In the genomic region with DNA sequence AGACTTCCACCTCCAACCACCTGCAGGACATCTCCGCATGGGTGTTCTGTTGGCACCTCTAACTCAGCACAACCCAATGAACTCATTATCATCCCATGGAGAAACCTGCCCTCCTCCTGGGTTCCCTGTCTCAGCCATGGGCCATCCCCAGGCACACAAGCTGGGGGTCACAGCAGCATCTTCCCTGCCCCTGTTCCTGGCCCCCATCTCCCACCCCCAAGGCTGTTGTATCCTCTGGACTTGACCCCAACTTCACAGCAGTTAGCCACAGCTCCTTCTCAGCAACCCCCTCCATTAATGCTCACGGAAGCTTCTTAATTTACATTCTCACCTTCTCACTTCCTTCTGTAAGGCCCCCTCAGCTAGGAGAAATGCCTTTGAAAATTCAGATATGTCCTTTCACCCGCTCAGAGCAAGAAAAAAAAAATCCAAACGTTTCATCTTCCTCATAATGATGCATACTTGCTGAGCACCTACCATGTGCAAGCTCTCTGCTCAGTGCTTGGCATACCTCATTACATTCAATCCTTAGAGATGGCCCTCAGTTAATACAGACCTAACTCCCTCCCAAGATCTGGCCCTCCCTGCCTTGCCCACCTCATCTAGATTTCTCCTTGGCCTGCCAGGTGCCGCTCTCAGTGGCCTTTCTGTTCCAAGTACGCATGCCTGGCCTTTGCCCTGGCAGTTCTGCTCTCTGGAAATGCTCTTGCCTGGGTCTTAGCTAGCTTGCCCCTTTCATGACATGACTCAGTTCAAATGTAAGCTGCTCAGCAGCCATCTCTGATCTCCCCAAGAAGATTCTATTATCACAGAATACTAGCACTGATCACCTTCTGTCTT, we compare ENCODE assay signal across 32 cellular contexts. TPM values are rescaled to one million over a fixed set of nuclear protein-coding genes. Genes with fewer than 3 reads are reported as not detected.
DNase-seq lines count a peak whose midpoint lies in the region; ATAC-seq and TF ChIP-seq lines count a peak whose summit lies in the region.
"Had no signal": no experiment of that assay in that cellular context is flagged by ENCODE, and none has a peak within 500 bp of the region (broad histone marks: within the 10 kb centered on the region; RNA-seq: fewer than 3 reads in every experiment).

No MANE protein-coding gene starts in this region.

- peaks cover 17% of the 10 kb centered on the region for H3K9me3 ChIP-seq in CD4-positive, alpha-beta T cell (ENCODE audit: control insufficient read depth, low read length)
- H3K9me3 ChIP-seq in WERI-Rb-1 (ENCODE audit: severe bottlenecking) (peaks cover 9% of the 10 kb centered on the region), H9 (ENCODE audit: control insufficient read depth, low read depth, low read length) (no peaks in the 10 kb centered on the region)
- H3K9me3 ChIP-seq: BE2C had no signal

- no peak overlapping the region for H3T11ph ChIP-seq in H9 (ENCODE audit: low read length)

- H3K27me3 Mint-ChIP-seq in CD4-positive, alpha-beta T cell = no peaks in the 10 kb centered on the region
- H3K27me3 Mint-ChIP-seq in nephron progenitor cell (ENCODE audit: low read depth, poor library complexity) (peaks cover 11% of the 10 kb centered on the region), H9 (ENCODE audit: low read depth) (peaks cover 12% of the 10 kb centered on the region)
- H3K27me3 Mint-ChIP-seq: T-helper 17 cell had no signal

- H3K27ac Mint-ChIP-seq in CD4-positive, alpha-beta T cell = peak overlapping the region; percentile 44
- H3K27ac Mint-ChIP-seq in nephron progenitor cell = peak overlapping the region; percentile 42
- no peak overlapping the region; a peak in 1 of 7 replicates for H3K27ac Mint-ChIP-seq in H9
- H3K27ac Mint-ChIP-seq: T-helper 17 cell had no signal

- no peak overlapping the region for H2BK12ac ChIP-seq in H9 (ENCODE audit: insufficient read length, low read depth, low read length)

- DNase-seq in CD4-positive, alpha-beta T cell = no peak
- DNase-seq in GM13977 (ENCODE audit: low spot score) (peak; percentile 3), WERI-Rb-1 (peak; percentile 47), nephron progenitor cell (no peak), EL (no peak), H9 (no peak)
- DNase-seq: activated CD4-positive, alpha-beta T cell treated with anti-CD3 and anti-CD28 coated beads for 4 hours; activated T-cell treated with anti-CD3 and anti-CD28 coated beads, Interleukin-2, amount 50 U/mL, for 48 hours; BE2C; dermis blood vessel endothelial cell; DMS79; hippocampal formation; KBM-7; mesenchymal stem cell; MM.1S; NCI-H1417; NCI-H2081 treated with DMSO at 0.1 percent for 48 hours; NCI-H226; NCI-H774; OCI-M1; SK-N-SH; stimulated activated CD4-positive, alpha-beta T cell treated with anti-CD3 and anti-CD28 coated beads, Interleukin-1b, Interleukin-23, amount 100 ng/mL, for 48 hours; stimulated activated CD8-positive, alpha-beta memory T cell treated with anti-CD3 and anti-CD28 coated beads, Interleukin-4, amount 100 ng/mL, for 48 hours; T-helper 17 cell had no signal

- no peak overlapping the region for H3K18ac ChIP-seq in H9 (ENCODE audit: insufficient read length, low read depth, low read length)

- H3K4me1 Mint-ChIP-seq in CD4-positive, alpha-beta T cell (ENCODE audit: low read depth) = peaks cover 19% of the 10 kb centered on the region
- H3K4me1 Mint-ChIP-seq in nephron progenitor cell = peaks cover 18% of the 10 kb centered on the region
- H3K4me1 Mint-ChIP-seq in H9 = peaks cover 20 to 21% of the 10 kb centered on the region in 2 experiments

- no peak overlapping the region for H2AK5ac ChIP-seq in H9 (ENCODE audit: insufficient read length, low read length)

- in situ Hi-C loops in GM13977 (cut with MboI; ENCODE audit: low pct_unique_long_range_greater_than_20kb, low sequenced_read_pairs, unreplicated experiment) = loop anchor here (10.0 kb wide), 1 partner anchor 64 kb away; no protein-coding TSS in a partner anchor

- 0 out of 2 replicates have a peak, but pooled peaks cover 2% of the 10 kb centered on the region for H3K36me3 ChIP-seq in WERI-Rb-1
- H3K36me3 ChIP-seq: BE2C, tibial nerve had no signal

- POLR2A ChIA-PET in CD4-positive, alpha-beta T cell (lab: Charles Lee) = interaction anchor here (0.6 to 1.5 kb wide), 3 partner anchors 8 to 90 kb away, joined by 3 to 6 read pairs (median 4); a partner anchor contains a TSS

- peak overlapping the region; percentile 85 for H3K4me3 Mint-ChIP-seq in CD4-positive, alpha-beta T cell
- H3K4me3 Mint-ChIP-seq in nephron progenitor cell (no peak overlapping the region), H9 (peak overlapping the region in 1 of 2 experiments; percentile 60; a peak in 2 of 5 replicates)
- H3K4me3 Mint-ChIP-seq: T-helper 17 cell had no signal

- no CpG with 5 or more reads among the region's 6 CpGs for WGBS in H9 (ENCODE audit: extremely low coverage, insufficient read length, low lambda C conversion rate)

- H3K9ac ChIP-seq in H9 (ENCODE audit: extremely low read depth, insufficient read length, low read length) = no peak overlapping the region
- H3K9ac ChIP-seq: SK-N-SH had no signal

- no peak overlapping the region for H3K56ac ChIP-seq in H9 (ENCODE audit: insufficient read length, low read depth, low read length)

- no peak overlapping the region for H3K4me2 ChIP-seq in H9 (ENCODE audit: insufficient read depth, insufficient read length, low read length)
- H3K4me2 ChIP-seq: SK-N-SH had no signal

- H4K91ac ChIP-seq in H9 (ENCODE audit: insufficient read length, low read depth, low read length) = no peak overlapping the region

- H3K79me2 ChIP-seq in H9 (ENCODE audit: insufficient read depth, low read length) = peaks cover 10% of the 10 kb centered on the region; the same call in 1 of the 2 replicates

- H2AFZ ChIP-seq in H9 (ENCODE audit: low read length) = no peak overlapping the region

- no peak overlapping the region for H3K14ac ChIP-seq in H9 (ENCODE audit: insufficient read depth, low read length)

- CTCF ChIA-PET in CD4-positive, alpha-beta T cell (lab: Charles Lee) = interaction anchor here (0.6 to 1.0 kb wide), 4 partner anchors 23 to 331 kb away, joined by 3 to 4 read pairs (median 3); a partner anchor contains a TSS

- H2BK120ac ChIP-seq in H9 (ENCODE audit: low read depth, low read length, poor library complexity, severe bottlenecking) = no peak overlapping the region

- no peak overlapping the region for H2BK20ac ChIP-seq in H9 (ENCODE audit: low read depth, low read length, poor library complexity, severe bottlenecking)

- no peak overlapping the region for H2BK5ac ChIP-seq in H9 (ENCODE audit: insufficient read length, low read length)

- no peak overlapping the region for H3K23ac ChIP-seq in H9 (ENCODE audit: insufficient read length, low read depth, low read length)

- peaks cover 4% of the 10 kb centered on the region; the same call in 1 of the 2 replicates for H3K4me1 ChIP-seq in H9 (ENCODE audit: insufficient read depth, low read length)

- H4K8ac ChIP-seq in H9 (replicated peaks; ENCODE audit: insufficient read length, low read depth, low read length) = no peak overlapping the region

- H4K5ac ChIP-seq in H9 (ENCODE audit: insufficient read length, low read depth, low read length) = no peak overlapping the region

- intact Hi-C loops in CD4-positive, alpha-beta T cell (cut with DNase I, micrococcal nuclease) = loop anchor here in 1 of 2 experiments (5.0 kb wide), 1 partner anchor 71 kb away; no protein-coding TSS in a partner anchor

- no peak overlapping the region for H3K4ac ChIP-seq in H9 (ENCODE audit: low read depth, low read length)

- no peak overlapping the region for H3K27ac ChIP-seq in CD4-positive, alpha-beta T cell (ENCODE audit: low read depth, low read length)
- H3K27ac ChIP-seq in WERI-Rb-1 = no peak overlapping the region
- no peak overlapping the region for H3K27ac ChIP-seq in H9 (ENCODE audit: insufficient read length, low read depth, low read length)
- H3K27ac ChIP-seq: skin epidermis, tibial nerve had no signal

- H3K36me3 Mint-ChIP-seq in CD4-positive, alpha-beta T cell (ENCODE audit: low read depth) = peaks cover 6% of the 10 kb centered on the region
- peaks cover 15% of the 10 kb centered on the region for H3K36me3 Mint-ChIP-seq in nephron progenitor cell (ENCODE audit: low read depth)
- peaks cover 0 to 15% (median 7%) of the 10 kb centered on the region in 3 experiments; a peak in 6 of 7 replicates for H3K36me3 Mint-ChIP-seq in H9 (ENCODE audit: insufficient read depth in 1 of 3, low read depth in 3 of 3)

- no peak overlapping the region for H2BK15ac ChIP-seq in H9 (ENCODE audit: low read depth, low read length)

- no peaks in the 10 kb centered on the region for H3K27me3 ChIP-seq in CD4-positive, alpha-beta T cell (ENCODE audit: control insufficient read depth, insufficient read depth, low read length)
- H3K27me3 ChIP-seq in WERI-Rb-1 (ENCODE audit: insufficient read depth, low read depth, severe bottlenecking) (no peaks in the 10 kb centered on the region), H9 (ENCODE audit: insufficient read depth, low read length) (no peaks in the 10 kb centered on the region)
- H3K27me3 ChIP-seq: BE2C, tibial nerve had no signal

- no peak overlapping the region for H3K4me3 ChIP-seq in WERI-Rb-1 (ENCODE audit: low read depth, low read length)
- H3K4me3 ChIP-seq: skin epidermis, tibial nerve had no signal

- H3K79me1 ChIP-seq in H9 (ENCODE audit: insufficient read depth, low read depth, low read length, poor library complexity, severe bottlenecking) = no peaks in the 10 kb centered on the region

- H3K9me3 Mint-ChIP-seq in CD4-positive, alpha-beta T cell = peaks cover 3% of the 10 kb centered on the region
- H3K9me3 Mint-ChIP-seq in nephron progenitor cell (peaks cover 55% of the 10 kb centered on the region), H9 (peaks cover 4 to 8% of the 10 kb centered on the region in 2 experiments; a peak in 2 of 5 replicates)

- no peaks in the 10 kb centered on the region for H4K20me1 ChIP-seq in H9 (ENCODE audit: control insufficient read depth, insufficient read depth, insufficient read length)

- ATAC-seq in CD4-positive, alpha-beta T cell (ENCODE audit: poor library complexity) = no peak
- ATAC-seq in GM18520 (IDR thresholded peaks at IDR 0.05; ENCODE audit: unreplicated experiment) (no peak), HG02970 (IDR thresholded peaks at IDR 0.05; ENCODE audit: low FRiP score, unreplicated experiment) (no peak)
- ATAC-seq: left lobe of liver, T-helper 17 cell had no signal

- no peak for TF ChIP-seq CTCF in CD4-positive, alpha-beta T cell (IDR thresholded peaks at IDR 0.05)
- TF ChIP-seq CTCF in GM13977 (IDR thresholded peaks at IDR 0.05; ENCODE audit: extremely low read depth, insufficient read depth, missing control alignments) (no peak), WERI-Rb-1 (IDR thresholded peaks at IDR 0.05; ENCODE audit: low read depth, low read length) (no peak), nephron progenitor cell (IDR thresholded peaks at IDR 0.05) (no peak), H9 (conservative IDR thresholded peaks at IDR 0.05) (no peak)

- H3K23me2 ChIP-seq in H9 (ENCODE audit: insufficient read length, low read depth, low read length, poor library complexity, severe bottlenecking) = peaks cover 6% of the 10 kb centered on the region

RNA-seq across cellular contexts. Expression of a gene that starts 2.5 kb away (rescaled TPM):
- 10 to 100 TPM; 95.7 to 97.0 TPM for total RNA-seq in CD4-positive, alpha-beta T cell
- 53.5 and 57.8 TPM in 2 replicates for total RNA-seq in H9 (2021)

RNA-seq across cellular contexts. Expression of a gene that starts 28.5 kb away (rescaled TPM):
- 10 to 100 TPM; 14.7 to 17.7 TPM for total RNA-seq in CD4-positive, alpha-beta T cell
- total RNA-seq in H9 (2021) = 35.7 and 37.6 TPM in 2 replicates

RNA-seq across cellular contexts. Expression of a gene that starts 40.7 kb away (rescaled TPM):
- under 1 TPM; 0.11 to 0.17 TPM for total RNA-seq in CD4-positive, alpha-beta T cell
- not detected in 2 replicates for total RNA-seq in H9 (2021)
- total RNA-seq: dermis blood vessel endothelial cell, H4, osteoblast, renal cortical epithelial cell had no signal

RNA-seq across cellular contexts. Expression of a gene that starts 53.6 kb away (rescaled TPM):
- 10 to 100 TPM; 51.1 to 53.1 TPM for total RNA-seq in CD4-positive, alpha-beta T cell
- 47.4 and 52.7 TPM in 2 replicates for total RNA-seq in H9 (2021)

Comparison
In these comparisons a context has a peak if more than half of its experiments do, and no peak if none do; other contexts are left out.
1. DNase-seq: peak in GM13977 (single experiment) and WERI-Rb-1 (single experiment); none in CD4-positive, alpha-beta T cell (0 of 10), nephron progenitor cell (single experiment), EL (single experiment) and H9 (single experiment).
2. H3K27ac Mint-ChIP-seq: peak in CD4-positive, alpha-beta T cell (single experiment) and nephron progenitor cell (single experiment); none in H9 (0 of 3).